In the genomic region with DNA sequence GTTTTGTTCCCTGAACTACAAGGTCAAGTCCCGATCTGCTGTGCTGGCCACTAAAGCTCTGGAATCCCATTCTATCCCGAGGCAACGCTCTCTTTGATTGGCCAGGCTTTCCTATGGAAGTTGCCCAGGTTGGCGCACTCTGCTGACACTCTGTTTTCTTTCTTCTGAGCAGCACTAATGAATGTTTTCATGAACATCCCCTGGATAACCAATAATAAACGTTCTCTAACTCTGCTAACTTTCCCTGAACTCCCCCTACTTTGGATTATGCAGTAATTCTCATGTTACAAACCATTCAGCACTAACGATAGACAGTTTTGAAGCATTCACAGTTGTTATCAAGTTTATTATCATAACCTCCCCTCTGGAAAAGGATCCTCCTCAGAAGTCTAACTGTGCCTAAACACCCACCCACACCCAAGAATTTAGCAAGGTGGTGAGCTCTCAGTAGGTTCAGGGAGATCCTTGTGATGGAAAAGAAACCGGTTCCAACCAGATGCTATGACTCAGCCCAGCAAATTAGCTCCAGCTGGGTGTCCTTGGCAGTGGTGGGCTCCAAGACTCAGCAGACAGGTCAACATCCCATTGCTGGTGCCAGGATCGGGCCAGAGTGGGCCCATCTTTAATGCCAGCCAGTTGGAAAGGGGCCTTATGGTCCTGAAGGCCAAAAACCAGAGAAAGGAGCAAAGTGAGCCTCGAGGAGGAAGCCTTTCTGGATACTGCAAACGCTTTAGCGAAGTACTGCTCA, we compare ENCODE assay signal across 9 cellular contexts.
DNase-seq lines count a peak whose midpoint lies in the region; ATAC-seq, FAIRE-seq and TF ChIP-seq lines count a peak whose summit lies in the region.
"Had no signal": no experiment of that assay in that cellular context is flagged by ENCODE, and none has a peak within 500 bp of the region (broad histone marks: within the 10 kb centered on the region; RNA-seq: fewer than 3 reads in every experiment).

No MANE protein-coding gene starts in this region.

- H3K9me3 ChIP-seq in small intestine (ENCODE audit: control insufficient read depth, low read depth) = no peaks in the 10 kb centered on the region

- H3K9ac ChIP-seq in rectal smooth muscle tissue (ENCODE audit: low read length) = no peak overlapping the region

- H3K4me1 ChIP-seq in rectal smooth muscle tissue (ENCODE audit: control insufficient read depth, insufficient read depth, low read length) (peaks cover 48% of the 10 kb centered on the region), small intestine (ENCODE audit: control insufficient read depth in 2 of 2, insufficient read depth in 1 of 2, low read depth in 1 of 2, low read length in 1 of 2) (peaks cover 20 to 37% of the 10 kb centered on the region in 2 donors)

- DNase-seq in ELF-1 (ENCODE audit: low read depth, low spot score) (peak; percentile 32), WTC11 (ENCODE audit: low spot score) (no peak), fibroblast of the conjunctiva (ENCODE audit: low read depth) (peak; percentile 68), cerebellar cortex (ENCODE audit: low spot score) (no peak), small intestine (no peak)

- peaks cover 47% of the 10 kb centered on the region for H3K4me1 Mint-ChIP-seq in WTC11

- H3K4me3 ChIP-seq in rectal smooth muscle tissue (ENCODE audit: low read length) = peak overlapping the region; percentile 10
- no peak overlapping the region for H3K4me3 ChIP-seq in small intestine (ENCODE audit: low read depth in 1 of 2, low read length in 2 of 2)

- POLR2A ChIA-PET in WTC11 (lab: Charles Lee) = no interaction called here

- H3K27me3 ChIP-seq in rectal smooth muscle tissue (ENCODE audit: control insufficient read depth, insufficient read depth, low read length) (no peaks in the 10 kb centered on the region), small intestine (ENCODE audit: control insufficient read depth in 2 of 2, insufficient read depth in 2 of 2, low read length in 2 of 2) (no peaks in the 10 kb centered on the region)

- H3K4me3 Mint-ChIP-seq in WTC11 = no peak overlapping the region

- H3K27ac Mint-ChIP-seq in WTC11 = peak overlapping the region; percentile 16

- peaks cover 3% of the 10 kb centered on the region; the same call in 1 of the 2 replicates for H3K36me3 Mint-ChIP-seq in WTC11

- H3K27me3 Mint-ChIP-seq in WTC11 (ENCODE audit: low read depth) = no peaks in the 10 kb centered on the region

- H3K36me3 ChIP-seq in rectal smooth muscle tissue (ENCODE audit: control insufficient read depth, insufficient read depth, low read length) (no peaks in the 10 kb centered on the region), small intestine (ENCODE audit: control insufficient read depth in 2 of 2, insufficient read depth in 2 of 2, low read length in 2 of 2) (peaks cover 0 to 2% of the 10 kb centered on the region in 2 donors)

- no peak for FAIRE-seq in small intestine (lab: Jason Lieb, UNC)
- FAIRE-seq: GM18507 had no signal

- H3K27ac ChIP-seq in rectal smooth muscle tissue (ENCODE audit: low read depth, low read length) (peak overlapping the region; percentile 62), small intestine (ENCODE audit: low read depth in 1 of 2, low read length in 1 of 2) (peak overlapping the region in 1 of 2 donors; percentile 73)

- whole genome bisulfite sequencing in small intestine, 3 donors = 69 to 84% (median 74%) methylated on average over 11 of the region's 11 CpGs

- TF ChIP-seq CTCF in WTC11 (IDR thresholded peaks at IDR 0.05) = no peak

- ATAC-seq in WTC11 (peak; percentile 29), HG03139 (IDR thresholded peaks at IDR 0.05; ENCODE audit: unreplicated experiment) (no peak), HG03280 (IDR thresholded peaks at IDR 0.05; ENCODE audit: unreplicated experiment) (no peak)

- CTCF ChIA-PET in WTC11 (lab: Charles Lee) = interaction anchor here (0.6 to 0.8 kb wide), 3 partner anchors 14 to 68 kb away, joined by 3 read pairs; a partner anchor contains a TSS

- no peaks in the 10 kb centered on the region for H3K9me3 Mint-ChIP-seq in WTC11

TF ChIP-seq in WTC11, 78 proteins besides CTCF, POLR2A, EP300 and RAD21:
- TF ChIP-seq HMGA2 (CRISPR knock-in tag; IDR thresholded peaks at IDR 0.05) = no peak
- TF ChIP-seq, protein P1, sequence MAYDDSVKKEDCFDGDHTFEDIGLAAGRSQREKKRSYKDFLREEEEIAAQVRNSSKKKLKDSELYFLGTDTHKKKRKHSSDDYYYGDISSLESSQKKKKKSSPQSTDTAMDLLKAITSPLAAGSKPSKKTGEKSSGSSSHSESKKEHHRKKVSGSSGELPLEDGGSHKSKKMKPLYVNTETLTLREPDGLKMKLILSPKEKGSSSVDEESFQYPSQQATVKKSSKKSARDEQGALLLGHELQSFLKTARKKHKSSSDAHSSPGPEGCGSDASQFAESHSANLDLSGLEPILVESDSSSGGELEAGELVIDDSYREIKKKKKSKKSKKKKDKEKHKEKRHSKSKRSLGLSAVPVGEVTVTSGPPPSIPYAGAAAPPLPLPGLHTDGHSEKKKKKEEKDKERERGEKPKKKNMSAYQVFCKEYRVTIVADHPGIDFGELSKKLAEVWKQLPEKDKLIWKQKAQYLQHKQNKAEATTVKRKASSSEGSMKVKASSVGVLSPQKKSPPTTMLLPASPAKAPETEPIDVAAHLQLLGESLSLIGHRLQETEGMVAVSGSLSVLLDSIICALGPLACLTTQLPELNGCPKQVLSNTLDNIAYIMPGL (CRISPR knock-in tag; IDR thresholded peaks at IDR 0.05) = no peak

Comparison
In these comparisons a context has a peak if more than half of its experiments do, and no peak if none do; other contexts are left out.
1. DNase-seq: peak in ELF-1 (single experiment) and fibroblast of the conjunctiva (single experiment); none in WTC11 (single experiment), cerebellar cortex (single experiment) and small intestine (single experiment).